In genomic region chr5:175805256-175806011, GRCh38 we compare ENCODE assay signal across 31 cellular contexts.
"Had no signal": no experiment of that assay in that cellular context is flagged by ENCODE, and none has a peak within 500 bp of the region (broad histone marks: within the 10 kb centered on the region; RNA-seq: fewer than 3 reads in every experiment).

No MANE protein-coding gene starts in this region.

- H3K36me3 ChIP-seq: adrenal gland, breast epithelium, cardiac muscle cell, colonic mucosa, gastrocnemius medialis, heart left ventricle had no signal

- DNase-seq: activated CD4-positive, alpha-beta memory T cell treated with anti-CD3 and anti-CD28 coated beads, Interleukin-2, amount 10 ng/mL, durations not matched to agents 7 days and 5 days; activated CD4-positive, alpha-beta T cell treated with anti-CD3 and anti-CD28 coated beads for 1 hour; activated CD4-positive, alpha-beta T cell treated with anti-CD3 and anti-CD28 coated beads for 4 hours; activated CD4-positive, alpha-beta T cell treated with anti-CD3 and anti-CD28 coated beads, Interleukin-2, amount 10 ng/mL, durations not matched to agents 7 days and 5 days; activated CD4-positive, alpha-beta T cell treated with anti-CD3 and anti-CD28 coated beads, Interleukin-2, amount 50 U/mL, for 4 hours; activated CD8-positive, alpha-beta memory T cell treated with anti-CD3 and anti-CD28 coated beads, Interleukin-2, amount 50 U/mL, for 48 hours; activated naive CD4-positive, alpha-beta T cell treated with anti-CD3 and anti-CD28 coated beads for 36 hours; activated naive CD8-positive, alpha-beta T cell treated with anti-CD3 and anti-CD28 coated beads for 36 hours; activated naive CD8-positive, alpha-beta T cell treated with anti-CD3 and anti-CD28 coated beads, Interleukin-2, amount 50 U/mL, for 24 hours; activated T-cell treated with anti-CD3 and anti-CD28 coated beads for 4 hours; activated T-cell treated with anti-CD3 and anti-CD28 coated beads, Interleukin-2, amount 50 U/mL, for 24 hours; activated T-cell treated with anti-CD3 and anti-CD28 coated beads, Interleukin-2, amount 50 U/mL, for 72 hours; amygdala; aorta; central memory CD4-positive, alpha-beta T cell; colonic mucosa; effector CD8-positive, alpha-beta T cell; foreskin fibroblast; gastrocnemius medialis; glutamatergic neuron; heart left ventricle; hypothalamus; T-helper 2 cell had no signal

- H3K4me1 ChIP-seq: adrenal gland, breast epithelium, colonic mucosa, gastrocnemius medialis had no signal

- H3K27ac ChIP-seq: adrenal gland, breast epithelium, cardiac muscle cell, colonic mucosa, gastrocnemius medialis, heart left ventricle, VCaP had no signal

- H3K4me1 Mint-ChIP-seq: activated CD4-positive, alpha-beta memory T cell treated with anti-CD3 and anti-CD28 coated beads, Interleukin-2, amount 10 ng/mL, durations not matched to agents 7 days and 5 days; activated CD4-positive, alpha-beta T cell treated with anti-CD3 and anti-CD28 coated beads, Interleukin-2, amount 10 ng/mL, durations not matched to agents 7 days and 5 days; activated naive CD4-positive, alpha-beta T cell treated with anti-CD3 and anti-CD28 coated beads, Interleukin-2, amount 50 U/mL, for 24 hours; activated naive CD8-positive, alpha-beta T cell treated with anti-CD3 and anti-CD28 coated beads for 36 hours; activated naive CD8-positive, alpha-beta T cell treated with anti-CD3 and anti-CD28 coated beads, Interleukin-2, amount 50 U/mL, for 24 hours had no signal

- ATAC-seq: activated naive CD8-positive, alpha-beta T cell treated with anti-CD3 and anti-CD28 coated beads, Interleukin-2, amount 50 U/mL, for 24 hours; activated T-cell treated with anti-CD3 and anti-CD28 coated beads, Interleukin-2, amount 50 U/mL, for 72 hours; esophagus mucosa; gastrocnemius medialis; heart left ventricle; WTC11 had no signal

- H3K4me3 ChIP-seq: adrenal gland, breast epithelium, cardiac muscle cell, colonic mucosa, gastrocnemius medialis, heart left ventricle had no signal

- H3K27ac Mint-ChIP-seq: activated CD4-positive, alpha-beta memory T cell treated with anti-CD3 and anti-CD28 coated beads, Interleukin-2, amount 10 ng/mL, durations not matched to agents 7 days and 5 days; activated CD4-positive, alpha-beta T cell treated with anti-CD3 and anti-CD28 coated beads, Interleukin-2, amount 10 ng/mL, durations not matched to agents 7 days and 5 days; activated naive CD4-positive, alpha-beta T cell treated with anti-CD3 and anti-CD28 coated beads for 36 hours; activated naive CD4-positive, alpha-beta T cell treated with anti-CD3 and anti-CD28 coated beads, Interleukin-2, amount 50 U/mL, for 24 hours; activated naive CD8-positive, alpha-beta T cell treated with anti-CD3 and anti-CD28 coated beads for 36 hours; activated naive CD8-positive, alpha-beta T cell treated with anti-CD3 and anti-CD28 coated beads, Interleukin-2, amount 50 U/mL, for 24 hours; activated T-cell treated with anti-CD3 and anti-CD28 coated beads, Interleukin-2, amount 50 U/mL, for 24 hours; activated T-cell treated with anti-CD3 and anti-CD28 coated beads, Interleukin-2, amount 50 U/mL, for 72 hours; brain; WTC11 had no signal

- H3K4me3 Mint-ChIP-seq: activated CD4-positive, alpha-beta memory T cell treated with anti-CD3 and anti-CD28 coated beads, Interleukin-2, amount 10 ng/mL, durations not matched to agents 7 days and 5 days; activated CD4-positive, alpha-beta T cell treated with anti-CD3 and anti-CD28 coated beads, Interleukin-2, amount 10 ng/mL, durations not matched to agents 7 days and 5 days; activated naive CD4-positive, alpha-beta T cell treated with anti-CD3 and anti-CD28 coated beads for 36 hours; activated naive CD4-positive, alpha-beta T cell treated with anti-CD3 and anti-CD28 coated beads, Interleukin-2, amount 50 U/mL, for 24 hours; activated naive CD8-positive, alpha-beta T cell treated with anti-CD3 and anti-CD28 coated beads for 36 hours; activated naive CD8-positive, alpha-beta T cell treated with anti-CD3 and anti-CD28 coated beads, Interleukin-2, amount 50 U/mL, for 24 hours; activated T-cell treated with anti-CD3 and anti-CD28 coated beads, Interleukin-2, amount 50 U/mL, for 24 hours; activated T-cell treated with anti-CD3 and anti-CD28 coated beads, Interleukin-2, amount 50 U/mL, for 72 hours; brain; WTC11 had no signal

- H3K36me3 Mint-ChIP-seq: activated naive CD4-positive, alpha-beta T cell treated with anti-CD3 and anti-CD28 coated beads, Interleukin-2, amount 50 U/mL, for 24 hours; activated naive CD8-positive, alpha-beta T cell treated with anti-CD3 and anti-CD28 coated beads for 36 hours; WTC11 had no signal

- H3K27me3 ChIP-seq: adrenal gland, cardiac muscle cell, colonic mucosa had no signal

- H3K9me3 Mint-ChIP-seq: activated CD4-positive, alpha-beta memory T cell treated with anti-CD3 and anti-CD28 coated beads, Interleukin-2, amount 10 ng/mL, durations not matched to agents 7 days and 5 days; activated CD4-positive, alpha-beta T cell treated with anti-CD3 and anti-CD28 coated beads, Interleukin-2, amount 10 ng/mL, durations not matched to agents 7 days and 5 days; activated naive CD4-positive, alpha-beta T cell treated with anti-CD3 and anti-CD28 coated beads for 36 hours; activated naive CD4-positive, alpha-beta T cell treated with anti-CD3 and anti-CD28 coated beads, Interleukin-2, amount 50 U/mL, for 24 hours; activated naive CD8-positive, alpha-beta T cell treated with anti-CD3 and anti-CD28 coated beads for 36 hours; activated naive CD8-positive, alpha-beta T cell treated with anti-CD3 and anti-CD28 coated beads, Interleukin-2, amount 50 U/mL, for 24 hours; activated T-cell treated with anti-CD3 and anti-CD28 coated beads, Interleukin-2, amount 50 U/mL, for 24 hours; activated T-cell treated with anti-CD3 and anti-CD28 coated beads, Interleukin-2, amount 50 U/mL, for 72 hours; brain; WTC11 had no signal

- H3K9me3 ChIP-seq: adrenal gland, breast epithelium, colonic mucosa, gastrocnemius medialis, heart left ventricle had no signal
